ENCODE assay signal across 1 cellular context in genomic region chr3:184631339-184631965, GRCh38.
TF ChIP-seq lines count a peak whose summit lies in the region.

No MANE protein-coding gene starts in this region.

TF ChIP-seq in SK-N-SH treated with all-trans-retinoic acid at 6 μM for 48 hours, 23 proteins besides CTCF, POLR2A, EP300 and RAD21 (continued from another document):
- TF ChIP-seq CREB5 (CRISPR knock-in tag; IDR thresholded peaks at IDR 0.05; ENCODE audit: low read depth) (no peak), PPARA (CRISPR knock-in tag; IDR thresholded peaks at IDR 0.05; ENCODE audit: borderline replicate concordance) (no peak), ZNF8 (CRISPR knock-in tag; IDR thresholded peaks at IDR 0.05) (no peak), ARNTL (CRISPR knock-in tag; IDR thresholded peaks at IDR 0.05; ENCODE audit: borderline replicate concordance, low read depth) (no peak), GLIS3 (CRISPR knock-in tag; IDR thresholded peaks at IDR 0.05) (no peak), CSRNP3 (CRISPR knock-in tag; IDR thresholded peaks at IDR 0.05) (no peak), OSR1 (CRISPR knock-in tag; IDR thresholded peaks at IDR 0.05) (no peak), TCF4 (CRISPR knock-in tag; IDR thresholded peaks at IDR 0.05; ENCODE audit: borderline replicate concordance) (no peak), ZFP30 (CRISPR knock-in tag; IDR thresholded peaks at IDR 0.05) (no peak), TOX (CRISPR knock-in tag; IDR thresholded peaks at IDR 0.05; ENCODE audit: borderline replicate concordance) (no peak), SNAI2 (CRISPR knock-in tag; IDR thresholded peaks at IDR 0.05) (no peak), ZNF70 (CRISPR knock-in tag; IDR thresholded peaks at IDR 0.05) (no peak), ESRRG (CRISPR knock-in tag; IDR thresholded peaks at IDR 0.05) (no peak), CSDC2 (CRISPR knock-in tag; IDR thresholded peaks at IDR 0.05) (no peak), ISL1 (CRISPR knock-in tag; IDR thresholded peaks at IDR 0.05) (no peak), PATZ1 (CRISPR knock-in tag; IDR thresholded peaks at IDR 0.05; ENCODE audit: borderline replicate concordance) (no peak)
